ENCODE assay signal across 8 cellular contexts in genomic region chr12:40225984-40226602, GRCh38. TPM values are rescaled to one million over a fixed set of nuclear protein-coding genes. Genes with fewer than 3 reads are reported as not detected.
A peak's percentile ranks its signal among the peaks of the same experiment; 100 is the strongest.
DNase-seq lines count a peak whose midpoint lies in the region; ATAC-seq and TF ChIP-seq lines count a peak whose summit lies in the region.

No MANE protein-coding gene starts in this region.

- H3K36me3 ChIP-seq in muscle layer of duodenum (ENCODE audit: control insufficient read depth in 1 of 2, insufficient read depth in 2 of 2, low read length in 2 of 2), result no peaks in the 10 kb centered on the region

- H3K9me3 Mint-ChIP-seq in H9, result no peaks in the 10 kb centered on the region; a peak in 2 of 5 replicates
- peaks cover 3% of the 10 kb centered on the region for H3K9me3 Mint-ChIP-seq in glutamatergic neuron (ENCODE audit: unreplicated experiment)

- TF ChIP-seq CTCF in H9 (conservative IDR thresholded peaks at IDR 0.05) (no peak), glutamatergic neuron (IDR thresholded peaks at IDR 0.05; ENCODE audit: partially characterized antibody, unreplicated experiment) (no peak)

- no peak overlapping the region for H3K56ac ChIP-seq in H9 (ENCODE audit: insufficient read length, low read depth, low read length)

- no peak overlapping the region for H3K18ac ChIP-seq in H9 (ENCODE audit: insufficient read length, low read depth, low read length)

- H3K27ac Mint-ChIP-seq in H9 (no peak overlapping the region), glutamatergic neuron (ENCODE audit: unreplicated experiment) (no peak overlapping the region)

- H3K4me3 Mint-ChIP-seq in H9, result no peak overlapping the region
- H3K4me3 Mint-ChIP-seq in glutamatergic neuron (ENCODE audit: unreplicated experiment), result no peak overlapping the region

- no peaks in the 10 kb centered on the region for H3K9me3 ChIP-seq in muscle layer of duodenum (ENCODE audit: control insufficient read depth in 1 of 2, low read length in 2 of 2)
- H3K9me3 ChIP-seq in H9 (ENCODE audit: control insufficient read depth, low read depth, low read length), result no peaks in the 10 kb centered on the region

- H2AK5ac ChIP-seq in H9 (ENCODE audit: insufficient read length, low read length), result no peak overlapping the region

- no peak overlapping the region for H2BK15ac ChIP-seq in H9 (ENCODE audit: low read depth, low read length)

- H4K20me1 ChIP-seq in H9 (ENCODE audit: control insufficient read depth, insufficient read depth, insufficient read length), result no peaks in the 10 kb centered on the region

- no peak for DNase-seq in H9
- DNase-seq in kidney glomerular epithelial cell (lab: John Stamatoyannopoulos, UW), result no peak
- no peak for DNase-seq in glutamatergic neuron
- DNase-seq in midbrain (lab: John Stamatoyannopoulos, UW), result no peak

- H3T11ph ChIP-seq in H9 (ENCODE audit: low read length), result no peak overlapping the region

- no peak overlapping the region for H3K4me2 ChIP-seq in H9 (ENCODE audit: insufficient read depth, insufficient read length, low read length)

- no peaks in the 10 kb centered on the region; a peak in 1 of 7 replicates for H3K36me3 Mint-ChIP-seq in H9 (ENCODE audit: insufficient read depth in 1 of 3, low read depth in 3 of 3)
- no peaks in the 10 kb centered on the region for H3K36me3 Mint-ChIP-seq in glutamatergic neuron (ENCODE audit: unreplicated experiment)

- H4K91ac ChIP-seq in H9 (ENCODE audit: insufficient read length, low read depth, low read length), result no peak overlapping the region

- no peak overlapping the region for H2AFZ ChIP-seq in H9 (ENCODE audit: low read length)

- peaks cover 4 to 9% of the 10 kb centered on the region in 2 donors for H3K4me1 ChIP-seq in muscle layer of duodenum (ENCODE audit: control insufficient read depth in 1 of 2, insufficient read depth in 2 of 2, low read length in 2 of 2)
- no peaks in the 10 kb centered on the region for H3K4me1 ChIP-seq in H9 (ENCODE audit: insufficient read depth, low read length)

- peaks cover 40% of the 10 kb centered on the region for H3K27me3 Mint-ChIP-seq in H9 (ENCODE audit: low read depth)
- peaks cover 7% of the 10 kb centered on the region for H3K27me3 Mint-ChIP-seq in glutamatergic neuron (ENCODE audit: unreplicated experiment)

- peak; percentile 90 for ATAC-seq in GM18519 (IDR thresholded peaks at IDR 0.05; ENCODE audit: low FRiP score, unreplicated experiment)
- ATAC-seq in HG02678 (IDR thresholded peaks at IDR 0.05; ENCODE audit: unreplicated experiment), result peak; percentile 61

- no peak overlapping the region for H3K14ac ChIP-seq in H9 (ENCODE audit: insufficient read depth, low read length)

- no peak overlapping the region for H3K23ac ChIP-seq in H9 (ENCODE audit: insufficient read length, low read depth, low read length)

- no peaks in the 10 kb centered on the region for H3K79me2 ChIP-seq in H9 (ENCODE audit: insufficient read depth, low read length)

- no peak overlapping the region for H3K9ac ChIP-seq in H9 (ENCODE audit: extremely low read depth, insufficient read length, low read length)

- no peak overlapping the region for H2BK12ac ChIP-seq in H9 (ENCODE audit: insufficient read length, low read depth, low read length)

- no peak overlapping the region for H2BK120ac ChIP-seq in H9 (ENCODE audit: low read depth, low read length, poor library complexity, severe bottlenecking)

- H4K5ac ChIP-seq in H9 (ENCODE audit: insufficient read length, low read depth, low read length), result no peak overlapping the region

- peak overlapping the region; percentile 90 to 92 for H3K4me3 ChIP-seq in muscle layer of duodenum (ENCODE audit: low read depth in 1 of 2, low read length in 2 of 2)

- no peak overlapping the region for H3K4ac ChIP-seq in H9 (ENCODE audit: low read depth, low read length)

- no peaks in the 10 kb centered on the region for H3K27me3 ChIP-seq in muscle layer of duodenum (ENCODE audit: low read depth, low read length)
- H3K27me3 ChIP-seq in H9 (ENCODE audit: insufficient read depth, low read length), result peaks cover 9% of the 10 kb centered on the region

- H3K79me1 ChIP-seq in H9 (ENCODE audit: insufficient read depth, low read depth, low read length, poor library complexity, severe bottlenecking), result no peaks in the 10 kb centered on the region

- H2BK5ac ChIP-seq in H9 (ENCODE audit: insufficient read length, low read length), result no peak overlapping the region

- H2BK20ac ChIP-seq in H9 (ENCODE audit: low read depth, low read length, poor library complexity, severe bottlenecking), result no peak overlapping the region

- H4K8ac ChIP-seq in H9 (replicated peaks; ENCODE audit: insufficient read length, low read depth, low read length), result no peak overlapping the region

- WGBS in H9 (ENCODE audit: extremely low coverage, insufficient read length, low lambda C conversion rate), result no CpG with 5 or more reads among the region's 1 CpG

- H3K27ac ChIP-seq in muscle layer of duodenum (ENCODE audit: low read length) (peak overlapping the region; percentile 96), H9 (ENCODE audit: insufficient read length, low read depth, low read length) (no peak overlapping the region)

- peaks cover 10 to 11% of the 10 kb centered on the region in 2 experiments for H3K4me1 Mint-ChIP-seq in H9
- no peaks in the 10 kb centered on the region for H3K4me1 Mint-ChIP-seq in glutamatergic neuron (ENCODE audit: low read depth, unreplicated experiment)

- H3K23me2 ChIP-seq in H9 (ENCODE audit: insufficient read length, low read depth, low read length, poor library complexity, severe bottlenecking), result no peaks in the 10 kb centered on the region

TF ChIP-seq in PFSK-1, 5 proteins besides CTCF, POLR2A, EP300 and RAD21:
- peak; percentile 9; the same call in 1 of the 2 replicates for TF ChIP-seq SIN3A (IDR thresholded peaks at IDR 0.05; ENCODE audit: borderline replicate concordance, insufficient read depth, low read length)
- TF ChIP-seq POLR2AphosphoS5 (IDR thresholded peaks at IDR 0.05; ENCODE audit: low read depth, low read length), result no peak

RNA-seq across cellular contexts. Expression of gene LRRK2, which starts 1.3 kb away (rescaled TPM):
- 15.3 TPM for polyA plus RNA-seq in PFSK-1 (2012; ENCODE audit: insufficient read length, low read depth)
- total RNA-seq in H9 (2021) (0.11 and 0.17 TPM in 2 replicates), glutamatergic neuron (ENCODE audit: unreplicated experiment) (not detected)
